ENCODE assay signal across 2 cellular contexts in genomic region chr2:130823886-130824491, GRCh38.
TF ChIP-seq lines count a peak whose summit lies in the region.

No MANE protein-coding gene starts in this region.

TF ChIP-seq in HCT116, 20 proteins besides CTCF, POLR2A, EP300 and RAD21 (continued from another document):
- TF ChIP-seq ELF1 (IDR thresholded peaks at IDR 0.05; ENCODE audit: borderline replicate concordance, low read depth) (no peak), CBX3 (IDR thresholded peaks at IDR 0.05; ENCODE audit: low read depth) (no peak), ATF3 (IDR thresholded peaks at IDR 0.05) (no peak)

TF ChIP-seq in SK-N-SH, 30 proteins besides CTCF, POLR2A, EP300 and RAD21 (continued from another document):
- TF ChIP-seq MEF2A (IDR thresholded peaks at IDR 0.05; ENCODE audit: borderline replicate concordance, low read depth): no peak
- TF ChIP-seq TCF12 (IDR thresholded peaks at IDR 0.05): no peak
- no peak for TF ChIP-seq PBX3 (IDR thresholded peaks at IDR 0.05)
- no peak for TF ChIP-seq MAX (IDR thresholded peaks at IDR 0.05; ENCODE audit: low read depth)
- no peak for TF ChIP-seq IRF3 (IDR thresholded peaks at IDR 0.05; ENCODE audit: low read depth, low read length)
